In the genomic region with DNA sequence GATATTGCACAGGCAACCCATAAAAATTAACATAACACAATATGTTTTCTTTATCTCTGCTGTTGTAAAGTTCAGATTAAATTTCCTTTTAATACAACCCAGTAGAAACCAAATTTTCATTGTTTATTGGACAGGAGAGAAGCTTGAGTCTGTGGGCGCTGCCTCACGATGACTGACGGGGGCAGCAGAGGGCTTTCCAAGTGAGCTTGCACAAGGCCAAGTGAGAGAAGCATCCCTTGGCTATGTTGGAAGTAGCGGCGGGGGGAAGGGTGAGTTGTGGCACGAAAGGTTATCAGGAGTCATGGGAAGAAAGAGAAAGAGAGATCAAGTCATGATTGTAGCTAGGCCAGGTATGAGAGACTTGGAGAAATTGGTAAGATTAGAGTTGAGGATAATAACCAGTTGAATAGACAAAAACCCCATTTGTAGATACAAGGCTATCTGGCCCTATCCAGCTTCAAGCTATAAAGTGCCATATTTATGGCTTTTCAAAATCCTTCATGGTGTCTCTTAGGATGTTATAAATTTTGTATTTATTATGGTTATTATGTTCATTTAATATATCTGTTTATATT, we compare ENCODE assay signal across 8 cellular contexts.
DNase-seq lines count a peak whose midpoint lies in the region; ATAC-seq and TF ChIP-seq lines count a peak whose summit lies in the region.

No MANE protein-coding gene starts in this region.

- H3K27me3 ChIP-seq in esophagus muscularis mucosa = no peaks in the 10 kb centered on the region

- no peaks in the 10 kb centered on the region for H3K36me3 ChIP-seq in esophagus muscularis mucosa

- ATAC-seq in GM19395 (IDR thresholded peaks at IDR 0.05; ENCODE audit: unreplicated experiment) (peak; percentile 81), GM21717 (IDR thresholded peaks at IDR 0.05; ENCODE audit: unreplicated experiment) (no peak)

- no peak overlapping the region for H3K27ac ChIP-seq in esophagus muscularis mucosa (replicated peaks in 1 of 4)

- in situ Hi-C loops in SK-MEL-5 (cut with HindIII; ENCODE audit: low pct_unique_long_range_greater_than_20kb, low sequenced_read_pairs) = no loop called here

- TF ChIP-seq POLR2A in esophagus muscularis mucosa (IDR thresholded peaks at IDR 0.05; ENCODE audit: low read depth) = no peak

- no peak for TF ChIP-seq EP300 in esophagus muscularis mucosa (IDR thresholded peaks at IDR 0.05)

- DNase-seq in DMS114 treated with DMSO at 0.1 percent for 48 hours (lab: John Stamatoyannopoulos, UW; ENCODE audit: unreplicated experiment) (peak; percentile 20), HS-27A (ENCODE audit: low read depth) (peak; percentile 1), SK-MEL-5 (ENCODE audit: low read depth, low spot score) (peak; percentile 91), esophagus muscularis mucosa (ENCODE audit: extremely low spot score) (no peak), nephron progenitor cell (peak; percentile 77), cortex of kidney (lab: John Stamatoyannopoulos, UW) (no peak)

- WGBS in esophagus muscularis mucosa = 24% methylated on average over 6 of the region's 6 CpGs

- H3K36me3 Mint-ChIP-seq in nephron progenitor cell (ENCODE audit: low read depth) = peaks cover 7% of the 10 kb centered on the region

- H3K4me1 ChIP-seq in esophagus muscularis mucosa = no peaks in the 10 kb centered on the region

- no peak overlapping the region for H3K27ac Mint-ChIP-seq in nephron progenitor cell

- TF ChIP-seq CTCF in esophagus muscularis mucosa (IDR thresholded peaks at IDR 0.05) (peak; percentile 56 to 74 (median 67)), nephron progenitor cell (IDR thresholded peaks at IDR 0.05) (peak; percentile 82)

- no peak overlapping the region for H3K4me3 Mint-ChIP-seq in nephron progenitor cell

- H3K27me3 Mint-ChIP-seq in nephron progenitor cell (ENCODE audit: low read depth, poor library complexity) = peaks cover 3% of the 10 kb centered on the region

- intact Hi-C loops in esophagus muscularis mucosa (cut with DNase I) = no loop called here

- H3K4me1 Mint-ChIP-seq in nephron progenitor cell = peaks cover 9% of the 10 kb centered on the region

- H3K4me3 ChIP-seq in esophagus muscularis mucosa = no peak overlapping the region

- H3K9me3 Mint-ChIP-seq in nephron progenitor cell = peaks cover 19% of the 10 kb centered on the region

- no peaks in the 10 kb centered on the region for H3K9me3 ChIP-seq in esophagus muscularis mucosa

Comparison
In these comparisons a context has a peak if more than half of its experiments do, and no peak if none do; other contexts are left out.
1. DNase-seq: peak in DMS114 treated with DMSO at 0.1 percent for 48 hours (single experiment), HS-27A (single experiment), SK-MEL-5 (single experiment) and nephron progenitor cell (single experiment); none in esophagus muscularis mucosa (single experiment) and cortex of kidney (single experiment).